ENCODE assay signal across 29 cellular contexts in the genomic region with DNA sequence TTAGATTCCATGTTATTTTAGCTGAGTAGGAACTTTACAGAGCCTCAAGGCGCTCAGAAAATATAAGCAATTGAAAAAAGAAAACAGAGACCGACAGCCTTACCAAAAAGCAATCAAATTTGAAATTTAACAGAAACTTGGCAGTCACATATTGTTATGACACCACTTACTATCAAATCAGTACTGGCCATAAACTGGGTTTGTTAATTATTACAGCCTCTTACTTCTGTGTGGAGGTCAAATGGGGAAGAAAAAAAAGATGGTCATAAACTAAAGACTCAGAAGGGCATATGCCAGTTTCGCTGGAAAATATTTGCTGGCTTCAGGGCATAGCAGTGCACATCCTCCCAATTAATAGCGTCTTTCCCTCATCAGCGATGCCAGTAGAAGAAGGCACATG.
"Had no signal": no experiment of that assay in that cellular context is flagged by ENCODE, and none has a peak within 500 bp of the region (broad histone marks: within the 10 kb centered on the region; RNA-seq: fewer than 3 reads in every experiment).

No MANE protein-coding gene starts in this region.

- H3K9ac ChIP-seq: KMS-11 had no signal

- DNase-seq: activated B cell treated with CpG ODN at 0.5 μM for 24 hours; activated CD4-positive, alpha-beta T cell treated with anti-CD3 and anti-CD28 coated beads for 1 hour; activated CD4-positive, alpha-beta T cell treated with anti-CD3 and anti-CD28 coated beads, Interleukin-2, amount 10 ng/mL, durations not matched to agents 24 days and 14 days; activated CD4-positive, alpha-beta T cell treated with anti-CD3 and anti-CD28 coated beads, Interleukin-2, amount 50 U/mL, for 48 hours; activated CD8-positive, alpha-beta memory T cell treated with anti-CD3 and anti-CD28 coated beads for 24 hours; activated effector memory CD4-positive, alpha-beta T cell treated with anti-CD3 and anti-CD28 coated beads, Interleukin-2, amount 50 U/mL, for 16 hours; activated naive CD4-positive, alpha-beta T cell treated with Interleukin-2 at 50 U/mL for 16 hours; activated naive CD8-positive, alpha-beta T cell treated with anti-CD3 and anti-CD28 coated beads, Interleukin-2, amount 50 U/mL, for 24 hours; activated T-cell treated with anti-CD3 and anti-CD28 coated beads, Interleukin-2, amount 50 U/mL, for 4 hours; amniotic stem cell; NCI-H1092; NCI-H1417; NCI-H1694; NCI-H2029; NCI-H2107; NCI-H2171 treated with DMSO at 0.1 percent for 48 hours; NCI-H345; NCI-H510A; NCI-H526 treated with DMSO at 0.1 percent for 48 hours; NCI-H82; OCI-M1; RPMI8226; T-helper 9 cell had no signal

- H3K9me3 ChIP-seq: ascending aorta had no signal

- H3K27me3 ChIP-seq: ascending aorta had no signal

- H3K27ac ChIP-seq: ascending aorta, KMS-11, SK-N-MC had no signal

- H3K36me3 ChIP-seq: ascending aorta had no signal

- ATAC-seq: activated naive CD4-positive, alpha-beta T cell treated with anti-CD3 and anti-CD28 coated beads, Interleukin-2, amount 50 U/mL, for 72 hours; activated naive CD8-positive, alpha-beta T cell treated with anti-CD3 and anti-CD28 coated beads, Interleukin-2, amount 50 U/mL, for 24 hours; activated T-cell treated with anti-CD3 and anti-CD28 coated beads, Interleukin-2, amount 50 U/mL, for 4 hours; Panc1; Right ventricle myocardium inferior had no signal

- H3K4me1 ChIP-seq: ascending aorta had no signal

- H3K4me3 ChIP-seq: ascending aorta, SK-N-MC had no signal
